Comparison of ENCODE assay signal across 8 cellular contexts in genomic region chr2:225889452-225889851, GRCh38.
A peak's percentile ranks its signal among the peaks of the same experiment; 100 is the strongest.
DNase-seq lines count a peak whose midpoint lies in the region; ATAC-seq, FAIRE-seq and TF ChIP-seq lines count a peak whose summit lies in the region.

No MANE protein-coding gene starts in this region.

- POLR2A ChIA-PET in IMR-90 (lab: Charles Lee; ENCODE audit: unreplicated experiment) = interaction anchor here (0.6 kb wide), 2 partner anchors 11 to 225 kb away, joined by 3 to 4 read pairs; no protein-coding TSS in a partner anchor

- DNase-seq in IMR-90 (peak; percentile 94), SKM-1 (lab: John Stamatoyannopoulos, UW; ENCODE audit: unreplicated experiment) (peak; percentile 34), foreskin fibroblast (peak; percentile 78 to 90), renal cortical epithelial cell (ENCODE audit: low read depth) (peak; percentile 64)
- DNase-seq in activated CD8-positive, alpha-beta memory T cell treated with anti-CD3 and anti-CD28 coated beads, Interleukin-2, amount 50 U/mL, for 4 hours = no peak
- no peak for DNase-seq in activated naive CD4-positive, alpha-beta T cell treated with anti-CD3 and anti-CD28 coated beads, Interleukin-2, amount 10 ng/mL, durations not matched to agents 7 days and 5 days

- H3K4me2 ChIP-seq in IMR-90 (ENCODE audit: low read depth, low read length) = no peak overlapping the region

- H4K8ac ChIP-seq in IMR-90 (ENCODE audit: low read depth in 2 of 2, low read length in 2 of 2) = peak overlapping the region in 1 of 2 experiments; percentile 1; a peak in 1 of 4 replicates

- no peaks in the 10 kb centered on the region for H4K20me1 ChIP-seq in IMR-90 (ENCODE audit: insufficient read depth, low read length)

- intact Hi-C loops in IMR-90 (cut with micrococcal nuclease) = loop anchor here (1.0 to 10.0 kb wide), 9 partner anchors 219 to 1098 kb away; partner anchors contain the start of gene IRS1

- no peak overlapping the region for H3K4me3 ChIP-seq in IMR-90 (ENCODE audit: insufficient read depth, low read depth, low read length)
- no peak overlapping the region for H3K4me3 ChIP-seq in foreskin fibroblast (ENCODE audit: low read depth in 1 of 2, low read length in 2 of 2)

- peak overlapping the region; percentile 22; the same call in 1 of the 2 replicates for H2BK120ac ChIP-seq in IMR-90 (ENCODE audit: low read depth, low read length)

- H3K56ac ChIP-seq in IMR-90 (ENCODE audit: extremely low read depth, insufficient read depth, low read length) = no peak overlapping the region

- H3K27me3 Mint-ChIP-seq in activated naive CD4-positive, alpha-beta T cell treated with anti-CD3 and anti-CD28 coated beads, Interleukin-2, amount 10 ng/mL, durations not matched to agents 7 days and 5 days = no peaks in the 10 kb centered on the region

- dilution Hi-C loops in IMR-90 (cut with HindIII; ENCODE audit: low sequenced_read_pairs, unreplicated experiment) = no loop called here

- TF ChIP-seq POLR2A in IMR-90 (IDR thresholded peaks at IDR 0.05; ENCODE audit: low read depth, low read length) = no peak

- BruUV-seq in IMR-90 (replicated peaks; lab: Mats Ljungman, UMichigan) = no TSS peak

- no peaks in the 10 kb centered on the region for H3K79me1 ChIP-seq in IMR-90 (ENCODE audit: low read depth in 1 of 2, low read length in 2 of 2)

- H2AK9ac ChIP-seq in IMR-90 (replicated peaks; ENCODE audit: low read depth, low read length, poor library complexity) = no peak overlapping the region

- no peak overlapping the region for H2AFZ ChIP-seq in IMR-90 (replicated peaks; ENCODE audit: low read length, poor library complexity)

- H2AK5ac ChIP-seq in IMR-90 (ENCODE audit: low read depth, low read length) = no peak overlapping the region

- no peak overlapping the region for H4K91ac ChIP-seq in IMR-90 (ENCODE audit: insufficient read depth, low read depth, low read length)

- peak overlapping the region; percentile 10; the same call in 1 of the 2 replicates for H3K4ac ChIP-seq in IMR-90 (ENCODE audit: low read depth, low read length)

- H2BK5ac ChIP-seq in IMR-90 (ENCODE audit: low read depth, low read length, poor library complexity, severe bottlenecking) = peak overlapping the region; percentile 65

- H3K36me3 ChIP-seq in IMR-90 (ENCODE audit: control insufficient read depth, insufficient read depth, low read length) = no peaks in the 10 kb centered on the region

- H3K27me3 ChIP-seq in IMR-90 (ENCODE audit: control insufficient read depth, insufficient read depth, low read length) = no peaks in the 10 kb centered on the region

- H3K9ac ChIP-seq in IMR-90 (ENCODE audit: low read depth, low read length) = no peak overlapping the region

- no peaks in the 10 kb centered on the region for H3K4me1 Mint-ChIP-seq in activated naive CD4-positive, alpha-beta T cell treated with anti-CD3 and anti-CD28 coated beads, Interleukin-2, amount 10 ng/mL, durations not matched to agents 7 days and 5 days

- no peak overlapping the region for H3K14ac ChIP-seq in IMR-90 (replicated peaks; ENCODE audit: low read depth, low read length)

- TF ChIP-seq CTCF in IMR-90 (conservative IDR thresholded peaks at IDR 0.05; ENCODE audit: low read depth, low read length) = peak; percentile 85
- TF ChIP-seq CTCF in foreskin fibroblast (IDR thresholded peaks at IDR 0.05; ENCODE audit: low read depth, low read length) = peak; percentile 64

- peak overlapping the region; percentile 40; the same call in 1 of the 2 replicates for H3K27ac ChIP-seq in IMR-90 (ENCODE audit: insufficient read depth, low read length)

- H3K18ac ChIP-seq in IMR-90 (ENCODE audit: low read depth, low read length) = peak overlapping the region; percentile 36; the same call in 1 of the 2 replicates

- CTCF ChIA-PET in IMR-90 (lab: Yijun Ruan, JAX) = interaction anchor here (0.6 to 1.3 kb wide), 15 partner anchors 20 to 1096 kb away, joined by 3 to 6 read pairs (median 3); partner anchors contain the start of gene IRS1
- CTCF ChIA-PET in activated naive CD4-positive, alpha-beta T cell treated with anti-CD3 and anti-CD28 coated beads, Interleukin-2, amount 10 ng/mL, durations not matched to agents 7 days and 5 days (lab: Charles Lee) = interaction anchor here (0.7 to 1.2 kb wide), 6 partner anchors 8 to 1096 kb away, joined by 3 to 8 read pairs (median 3); no protein-coding TSS in a partner anchor

- H3K4me1 ChIP-seq in IMR-90 (ENCODE audit: control insufficient read depth, insufficient read depth, low read length) = peaks cover 6% of the 10 kb centered on the region

- in situ Hi-C loops in IMR-90 (cut with MboI; ENCODE audit: low sequenced_read_pairs) = loop anchor here (5.0 to 25.0 kb wide), 2 partner anchors 298 to 908 kb away; partner anchors contain the start of gene IRS1

- H4K5ac ChIP-seq in IMR-90 (ENCODE audit: low read depth, low read length) = no peak overlapping the region

- no peaks in the 10 kb centered on the region for H3K9me1 ChIP-seq in IMR-90 (ENCODE audit: insufficient read depth, low read length)

- H3K36me3 Mint-ChIP-seq in activated naive CD4-positive, alpha-beta T cell treated with anti-CD3 and anti-CD28 coated beads, Interleukin-2, amount 10 ng/mL, durations not matched to agents 7 days and 5 days = no peaks in the 10 kb centered on the region

- H3K4me3 Mint-ChIP-seq in activated naive CD4-positive, alpha-beta T cell treated with anti-CD3 and anti-CD28 coated beads, Interleukin-2, amount 10 ng/mL, durations not matched to agents 7 days and 5 days = no peak overlapping the region

- H3K23ac ChIP-seq in IMR-90 (ENCODE audit: low read depth, low read length) = no peak overlapping the region

- H3K9me3 Mint-ChIP-seq in activated naive CD4-positive, alpha-beta T cell treated with anti-CD3 and anti-CD28 coated beads, Interleukin-2, amount 10 ng/mL, durations not matched to agents 7 days and 5 days = no peaks in the 10 kb centered on the region

- H2BK15ac ChIP-seq in IMR-90 (ENCODE audit: low read depth, low read length) = no peak overlapping the region

- H2BK20ac ChIP-seq in IMR-90 (ENCODE audit: low read depth, low read length) = 0 out of 2 replicates have a peak overlapping the region, but pooled peaks have one; percentile 5

- FAIRE-seq in G401.6 (lab: Jason Lieb, UNC) = peak; percentile 93

- H3K27ac Mint-ChIP-seq in activated naive CD4-positive, alpha-beta T cell treated with anti-CD3 and anti-CD28 coated beads, Interleukin-2, amount 10 ng/mL, durations not matched to agents 7 days and 5 days = no peak overlapping the region

- TF ChIP-seq RAD21 in IMR-90 (IDR thresholded peaks at IDR 0.05; ENCODE audit: low read length) = peak; percentile 82

- peak; percentile 91 for ATAC-seq in GM21515 (IDR thresholded peaks at IDR 0.05; ENCODE audit: unreplicated experiment)
- peak; percentile 81 for ATAC-seq in IMR-90 (ENCODE audit: low read depth)

- H3K9me3 ChIP-seq in IMR-90 (ENCODE audit: control insufficient read depth, insufficient read depth, low read length) = no peaks in the 10 kb centered on the region

- no CpG with 5 or more reads among the region's 1 CpG for WGBS in IMR-90 (ENCODE audit: extremely low coverage in 2 of 2, insufficient read length in 1 of 2), 2 experiments

TF ChIP-seq in IMR-90, 13 proteins besides CTCF, POLR2A, EP300 and RAD21:
- TF ChIP-seq FOS (IDR thresholded peaks at IDR 0.05; ENCODE audit: low read depth, low read length) (no peak), MXI1 (IDR thresholded peaks at IDR 0.05; ENCODE audit: borderline replicate concordance, low read depth, low read length) (no peak), CEBPB (IDR thresholded peaks at IDR 0.05; ENCODE audit: low read depth, low read length) (peak; percentile 94), NFE2L2 (IDR thresholded peaks at IDR 0.05; ENCODE audit: low read depth, low read length) (no peak), RFX5 (IDR thresholded peaks at IDR 0.05; ENCODE audit: low read depth, low read length) (peak; percentile 47; the same call in 1 of the 2 replicates), MAZ (IDR thresholded peaks at IDR 0.05; ENCODE audit: borderline replicate concordance, low read depth, low read length) (no peak), USF2 (IDR thresholded peaks at IDR 0.05; ENCODE audit: low read depth, low read length) (no peak), SMC3 (IDR thresholded peaks at IDR 0.05; ENCODE audit: low read depth, low read length) (peak; percentile 78), BHLHE40 (IDR thresholded peaks at IDR 0.05; ENCODE audit: low read depth, low read length) (no peak)
TF ChIP-seq in IMR-90: peak in this region for 3.

Comparison
In these comparisons a context has a peak if more than half of its experiments do, and no peak if none do; other contexts are left out.
1. DNase-seq: peak in IMR-90 (single experiment), SKM-1 (single experiment), foreskin fibroblast (2 of 2) and renal cortical epithelial cell (single experiment); none in activated CD8-positive, alpha-beta memory T cell treated with anti-CD3 and anti-CD28 coated beads, Interleukin-2, amount 50 U/mL, for 4 hours (single experiment) and activated naive CD4-positive, alpha-beta T cell treated with anti-CD3 and anti-CD28 coated beads, Interleukin-2, amount 10 ng/mL, durations not matched to agents 7 days and 5 days (single experiment).